In genomic region chr12:76679778-76680177, GRCh38 we compare ENCODE assay signal across 19 cellular contexts.
"Had no signal": no experiment of that assay in that cellular context is flagged by ENCODE, and none has a peak within 500 bp of the region (broad histone marks: within the 10 kb centered on the region; RNA-seq: fewer than 3 reads in every experiment).

No MANE protein-coding gene starts in this region.

- H3K27ac ChIP-seq: adrenal gland, coronary artery, esophagus muscularis mucosa, hepatocyte, tibial artery, vagina had no signal

- H3K9me3 ChIP-seq: adrenal gland, esophagus muscularis mucosa, tibial artery, vagina had no signal

- H3K4me3 ChIP-seq: adrenal gland, coronary artery, esophagus muscularis mucosa, hepatocyte, tibial artery, vagina had no signal

- H3K9me3 Mint-ChIP-seq: activated CD4-positive, alpha-beta memory T cell treated with anti-CD3 and anti-CD28 coated beads for 36 hours; activated naive CD4-positive, alpha-beta T cell treated with anti-CD3 and anti-CD28 coated beads, Interleukin-2, amount 50 U/mL, for 24 hours; activated T-cell treated with anti-CD3 and anti-CD28 coated beads, Interleukin-2, amount 50 U/mL, for 24 hours; naive thymus-derived CD4-positive, alpha-beta T cell had no signal

- H3K27me3 Mint-ChIP-seq: activated CD4-positive, alpha-beta T cell treated with anti-CD3 and anti-CD28 coated beads for 36 hours; activated CD8-positive, alpha-beta memory T cell treated with anti-CD3 and anti-CD28 coated beads, Interleukin-2, amount 10 ng/mL, durations not matched to agents 7 days and 5 days; activated naive CD4-positive, alpha-beta T cell treated with anti-CD3 and anti-CD28 coated beads, Interleukin-2, amount 50 U/mL, for 24 hours had no signal

- H3K4me2 ChIP-seq: hepatocyte had no signal

- H3K27ac Mint-ChIP-seq: activated CD4-positive, alpha-beta memory T cell treated with anti-CD3 and anti-CD28 coated beads for 36 hours; activated CD4-positive, alpha-beta T cell treated with anti-CD3 and anti-CD28 coated beads for 36 hours; activated CD8-positive, alpha-beta memory T cell treated with anti-CD3 and anti-CD28 coated beads, Interleukin-2, amount 10 ng/mL, durations not matched to agents 7 days and 5 days; activated naive CD4-positive, alpha-beta T cell treated with anti-CD3 and anti-CD28 coated beads, Interleukin-2, amount 50 U/mL, for 24 hours; activated T-cell treated with anti-CD3 and anti-CD28 coated beads, Interleukin-2, amount 50 U/mL, for 24 hours; naive thymus-derived CD4-positive, alpha-beta T cell had no signal

- H2AFZ ChIP-seq: hepatocyte had no signal

- H3K27me3 ChIP-seq: adrenal gland, esophagus muscularis mucosa, hepatocyte, tibial artery, vagina had no signal

- H3K4me1 Mint-ChIP-seq: activated CD4-positive, alpha-beta T cell treated with anti-CD3 and anti-CD28 coated beads for 36 hours; activated CD8-positive, alpha-beta memory T cell treated with anti-CD3 and anti-CD28 coated beads, Interleukin-2, amount 10 ng/mL, durations not matched to agents 7 days and 5 days had no signal

- H3K36me3 Mint-ChIP-seq: activated CD4-positive, alpha-beta memory T cell treated with anti-CD3 and anti-CD28 coated beads for 36 hours; activated CD8-positive, alpha-beta memory T cell treated with anti-CD3 and anti-CD28 coated beads, Interleukin-2, amount 10 ng/mL, durations not matched to agents 7 days and 5 days; activated naive CD4-positive, alpha-beta T cell treated with anti-CD3 and anti-CD28 coated beads, Interleukin-2, amount 50 U/mL, for 24 hours had no signal

- H3K36me3 ChIP-seq: adrenal gland, esophagus muscularis mucosa, tibial artery, vagina had no signal

- H3K4me3 Mint-ChIP-seq: activated CD4-positive, alpha-beta memory T cell treated with anti-CD3 and anti-CD28 coated beads for 36 hours; activated CD4-positive, alpha-beta T cell treated with anti-CD3 and anti-CD28 coated beads for 36 hours; activated CD8-positive, alpha-beta memory T cell treated with anti-CD3 and anti-CD28 coated beads, Interleukin-2, amount 10 ng/mL, durations not matched to agents 7 days and 5 days; activated naive CD4-positive, alpha-beta T cell treated with anti-CD3 and anti-CD28 coated beads, Interleukin-2, amount 50 U/mL, for 24 hours; activated T-cell treated with anti-CD3 and anti-CD28 coated beads, Interleukin-2, amount 50 U/mL, for 24 hours; naive thymus-derived CD4-positive, alpha-beta T cell had no signal

- H3K79me2 ChIP-seq: hepatocyte had no signal

- DNase-seq: activated CD4-positive, alpha-beta memory T cell treated with anti-CD3 and anti-CD28 coated beads for 36 hours; activated CD4-positive, alpha-beta T cell treated with anti-CD3 and anti-CD28 coated beads for 36 hours; activated CD8-positive, alpha-beta memory T cell treated with anti-CD3 and anti-CD28 coated beads, Interleukin-2, amount 10 ng/mL, durations not matched to agents 7 days and 5 days; activated effector memory CD4-positive, alpha-beta T cell treated with anti-CD3 and anti-CD28 coated beads, Interleukin-2, amount 50 U/mL, for 16 hours; activated T-cell treated with anti-CD3 and anti-CD28 coated beads, Interleukin-2, amount 50 U/mL, for 24 hours; adrenal gland; central memory CD4-positive, alpha-beta T cell; islet precursor cell; naive thymus-derived CD4-positive, alpha-beta T cell; stimulated activated CD4-positive, alpha-beta T cell treated with anti-CD3 and anti-CD28 coated beads, Interleukin-15, amount 100 ng/mL, for 24 hours; stimulated activated CD4-positive, alpha-beta T cell treated with anti-CD3 and anti-CD28 coated beads, Interleukin-4, amount 100 ng/mL, for 24 hours; stimulated activated naive CD4-positive, alpha-beta T cell; tibial artery had no signal

- ATAC-seq: activated CD8-positive, alpha-beta memory T cell treated with anti-CD3 and anti-CD28 coated beads, Interleukin-2, amount 10 ng/mL, durations not matched to agents 7 days and 5 days; left lobe of liver; naive thymus-derived CD4-positive, alpha-beta T cell had no signal

- H3K4me1 ChIP-seq: adrenal gland, tibial artery, vagina had no signal
